ENCODE assay signal across 8 cellular contexts in the genomic region with DNA sequence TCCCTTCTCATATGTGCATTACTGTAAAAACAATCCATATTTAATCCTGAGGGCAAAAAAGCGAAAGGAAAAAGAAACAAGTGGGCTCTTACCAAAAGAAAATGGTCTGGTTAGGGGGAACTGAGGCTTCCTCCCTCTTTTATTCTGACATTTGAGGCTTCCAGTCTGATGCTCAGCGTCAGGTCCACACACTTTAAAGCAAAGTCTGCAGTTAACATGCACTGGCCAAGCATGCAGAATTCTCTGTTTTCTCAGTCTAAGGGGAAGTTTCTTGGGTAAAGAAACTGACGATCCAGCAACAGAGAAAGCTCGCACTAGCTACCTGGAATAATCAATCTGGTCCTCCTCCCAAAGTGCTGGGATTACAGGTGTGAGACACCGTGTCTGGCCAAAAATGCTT. TPM values are rescaled to one million over a fixed set of nuclear protein-coding genes. Genes with fewer than 3 reads are reported as not detected.
A peak's percentile ranks its signal among the peaks of the same experiment; 100 is the strongest.
DNase-seq lines count a peak whose midpoint lies in the region; TF ChIP-seq lines count a peak whose summit lies in the region.

No MANE protein-coding gene starts in this region.

- H3K23ac ChIP-seq in H9 (ENCODE audit: insufficient read length, low read depth, low read length): no peak overlapping the region
- H3K23ac ChIP-seq in neuronal stem cell (ENCODE audit: low read depth, low read length, poor library complexity): no peak overlapping the region

- no peaks in the 10 kb centered on the region for H3K9me3 ChIP-seq in Caco-2
- H3K9me3 ChIP-seq in H9 (ENCODE audit: control insufficient read depth, low read depth, low read length): no peaks in the 10 kb centered on the region
- H3K9me3 ChIP-seq in neuronal stem cell (replicated peaks in 1 of 2; ENCODE audit: control insufficient read depth in 2 of 2, insufficient read depth in 1 of 2, low read depth in 1 of 2, low read length in 2 of 2): no peaks in the 10 kb centered on the region

- no peak overlapping the region for H2BK20ac ChIP-seq in H9 (ENCODE audit: low read depth, low read length, poor library complexity, severe bottlenecking)

- H3K4me1 Mint-ChIP-seq in Caco-2 (ENCODE audit: low read depth, unreplicated experiment) (no peaks in the 10 kb centered on the region), H9 (peaks cover 2 to 8% of the 10 kb centered on the region in 2 experiments; a peak in 1 of 4 replicates), mesothelial cell of epicardium (no peaks in the 10 kb centered on the region)

- no peak overlapping the region for H2BK12ac ChIP-seq in H9 (ENCODE audit: insufficient read length, low read depth, low read length)
- H2BK12ac ChIP-seq in neuronal stem cell (ENCODE audit: low read length): no peak overlapping the region

- no peaks in the 10 kb centered on the region for H3K9me3 Mint-ChIP-seq in Caco-2 (ENCODE audit: unreplicated experiment)
- no peaks in the 10 kb centered on the region for H3K9me3 Mint-ChIP-seq in H9
- H3K9me3 Mint-ChIP-seq in mesothelial cell of epicardium: no peaks in the 10 kb centered on the region

- H4K20me1 ChIP-seq in H9 (ENCODE audit: control insufficient read depth, insufficient read depth, insufficient read length): no peaks in the 10 kb centered on the region

- no peaks in the 10 kb centered on the region for H3K36me3 ChIP-seq in Caco-2 (ENCODE audit: control insufficient read depth, insufficient read depth, low read length)
- H3K36me3 ChIP-seq in neuronal stem cell (replicated peaks in 1 of 2; ENCODE audit: control insufficient read depth in 2 of 2, insufficient read depth in 2 of 2, low read length in 2 of 2): no peaks in the 10 kb centered on the region

- H3K4me3 Mint-ChIP-seq in Caco-2 (ENCODE audit: unreplicated experiment) (peak overlapping the region; percentile 63), H9 (no peak overlapping the region), mesothelial cell of epicardium (no peak overlapping the region)

- H4K5ac ChIP-seq in H9 (ENCODE audit: insufficient read length, low read depth, low read length): no peak overlapping the region

- no peak overlapping the region for H3T11ph ChIP-seq in H9 (ENCODE audit: low read length)

- H2BK5ac ChIP-seq in H9 (ENCODE audit: insufficient read length, low read length): no peak overlapping the region
- no peak overlapping the region for H2BK5ac ChIP-seq in neuronal stem cell (ENCODE audit: low read length)

- intact Hi-C loops in Caco-2 (cut with micrococcal nuclease; ENCODE audit: unreplicated experiment): loop anchor here (1.0 to 5.0 kb wide), 4 partner anchors 37 to 499 kb away; a partner anchor contains a TSS

- BruUV-seq in Caco-2 (replicated peaks; lab: Mats Ljungman, UMichigan): no TSS peak

- H3K27ac Mint-ChIP-seq in Caco-2 (ENCODE audit: unreplicated experiment) (no peak overlapping the region), H9 (peak overlapping the region in 1 of 3 experiments; percentile 65; a peak in 2 of 7 replicates), mesothelial cell of epicardium (no peak overlapping the region)

- H3K36me3 Mint-ChIP-seq in Caco-2 (ENCODE audit: insufficient read depth, unreplicated experiment): no peaks in the 10 kb centered on the region
- H3K36me3 Mint-ChIP-seq in H9 (ENCODE audit: insufficient read depth in 1 of 3, low read depth in 3 of 3): no peaks in the 10 kb centered on the region
- H3K36me3 Mint-ChIP-seq in mesothelial cell of epicardium: no peaks in the 10 kb centered on the region

- peak overlapping the region; percentile 78 for H2AFZ ChIP-seq in H9 (ENCODE audit: low read length)
- H2AFZ ChIP-seq in neuronal stem cell (ENCODE audit: low read length): peak overlapping the region; percentile 19

- H3K4ac ChIP-seq in H9 (ENCODE audit: low read depth, low read length) (no peak overlapping the region), neuronal stem cell (ENCODE audit: low read length) (no peak overlapping the region)

- H4K91ac ChIP-seq in H9 (ENCODE audit: insufficient read length, low read depth, low read length) (no peak overlapping the region), neuronal stem cell (ENCODE audit: low read depth, low read length, poor library complexity) (no peak overlapping the region)

- DNase-seq in Caco-2 (no peak), H9 (no peak), neuronal stem cell (ENCODE audit: low spot score) (no peak), SW 1271 (lab: John Stamatoyannopoulos, UW) (no peak), GF-D8 (lab: John Stamatoyannopoulos, UW) (no peak), SKM-1 treated with dmso at 0.1 percent for 144 hours (lab: John Stamatoyannopoulos, UW; ENCODE audit: unreplicated experiment) (no peak), mesothelial cell of epicardium (ENCODE audit: low spot score in 2 of 2, unreplicated experiment in 2 of 2) (no peak)

- H3K79me2 ChIP-seq in H9 (ENCODE audit: insufficient read depth, low read length): no peaks in the 10 kb centered on the region

- H3K23me2 ChIP-seq in H9 (ENCODE audit: insufficient read length, low read depth, low read length, poor library complexity, severe bottlenecking): no peaks in the 10 kb centered on the region

- no peaks in the 10 kb centered on the region for H3K79me1 ChIP-seq in H9 (ENCODE audit: insufficient read depth, low read depth, low read length, poor library complexity, severe bottlenecking)
- no peaks in the 10 kb centered on the region for H3K79me1 ChIP-seq in neuronal stem cell (ENCODE audit: low read depth, low read length)

- H3K18ac ChIP-seq in H9 (ENCODE audit: insufficient read length, low read depth, low read length) (no peak overlapping the region), neuronal stem cell (ENCODE audit: low read length) (no peak overlapping the region)

- peak overlapping the region; percentile 14 for H3K9ac ChIP-seq in H9 (ENCODE audit: extremely low read depth, insufficient read length, low read length)
- H3K9ac ChIP-seq in neuronal stem cell (ENCODE audit: low read depth, low read length, poor library complexity): no peak overlapping the region

- WGBS in H9 (ENCODE audit: extremely low coverage, insufficient read length, low lambda C conversion rate): no CpG with 5 or more reads among the region's 5 CpGs
- WGBS in neuronal stem cell (ENCODE audit: extremely low coverage in 2 of 2, insufficient read length in 2 of 2, insufficient replicate concordance in 1 of 2), 2 donors: no CpG with 5 or more reads among the region's 5 CpGs

- no peak overlapping the region for H3K14ac ChIP-seq in H9 (ENCODE audit: insufficient read depth, low read length)
- H3K14ac ChIP-seq in neuronal stem cell (ENCODE audit: low read length): no peak overlapping the region

- H2BK15ac ChIP-seq in H9 (ENCODE audit: low read depth, low read length): no peak overlapping the region
- H2BK15ac ChIP-seq in neuronal stem cell (ENCODE audit: low read length): no peak overlapping the region

- POLR2A ChIA-PET in Caco-2 (lab: Charles Lee): interaction anchor here (0.7 kb wide), 1 partner anchor 356 kb away, joined by 7 read pairs; no protein-coding TSS in a partner anchor

- no peak overlapping the region for H2BK120ac ChIP-seq in H9 (ENCODE audit: low read depth, low read length, poor library complexity, severe bottlenecking)
- H2BK120ac ChIP-seq in neuronal stem cell (ENCODE audit: low read depth, low read length): no peak overlapping the region

- CTCF ChIA-PET in Caco-2 (lab: Charles Lee): interaction anchor here (0.7 kb wide), 1 partner anchor 435 kb away, joined by 3 read pairs; no protein-coding TSS in a partner anchor

- H3K4me1 ChIP-seq in Caco-2 (no peaks in the 10 kb centered on the region), H9 (ENCODE audit: insufficient read depth, low read length) (no peaks in the 10 kb centered on the region), neuronal stem cell (ENCODE audit: control insufficient read depth in 2 of 2, insufficient read depth in 1 of 2, low read depth in 1 of 2, low read length in 2 of 2) (no peaks in the 10 kb centered on the region)

- TF ChIP-seq CTCF in Caco-2 (IDR thresholded peaks at IDR 0.05; ENCODE audit: insufficient read depth in 1 of 2, low read depth in 1 of 2, low read length in 1 of 2, severe bottlenecking in 1 of 2, unreplicated experiment in 1 of 2) (no peak), H9 (conservative IDR thresholded peaks at IDR 0.05) (no peak), mesothelial cell of epicardium (IDR thresholded peaks at IDR 0.05; ENCODE audit: unreplicated experiment) (no peak)

- H3K27ac ChIP-seq in H9 (ENCODE audit: insufficient read length, low read depth, low read length): no peak overlapping the region
- peak overlapping the region; percentile 59 for H3K27ac ChIP-seq in angular gyrus (ENCODE audit: low read depth, low read length)
- no peak overlapping the region for H3K27ac ChIP-seq in neuronal stem cell (replicated peaks; ENCODE audit: low read length)

- no peaks in the 10 kb centered on the region for H3K27me3 ChIP-seq in Caco-2 (replicated peaks; ENCODE audit: control insufficient read depth, insufficient read depth, low read length)
- no peaks in the 10 kb centered on the region for H3K27me3 ChIP-seq in H9 (ENCODE audit: insufficient read depth, low read length)
- no peaks in the 10 kb centered on the region for H3K27me3 ChIP-seq in neuronal stem cell (ENCODE audit: control insufficient read depth in 3 of 3, insufficient read depth in 3 of 3, low read depth in 1 of 3, low read length in 3 of 3)

- H4K8ac ChIP-seq in H9 (replicated peaks; ENCODE audit: insufficient read length, low read depth, low read length) (no peak overlapping the region), neuronal stem cell (ENCODE audit: low read depth, low read length) (no peak overlapping the region)

- no peaks in the 10 kb centered on the region for H3K27me3 Mint-ChIP-seq in Caco-2 (ENCODE audit: insufficient read depth, unreplicated experiment)
- no peaks in the 10 kb centered on the region for H3K27me3 Mint-ChIP-seq in H9 (ENCODE audit: low read depth)
- H3K27me3 Mint-ChIP-seq in mesothelial cell of epicardium (ENCODE audit: low read depth): no peaks in the 10 kb centered on the region

- H3K4me2 ChIP-seq in H9 (ENCODE audit: insufficient read depth, insufficient read length, low read length): no peak overlapping the region
- no peak overlapping the region for H3K4me2 ChIP-seq in neuronal stem cell (ENCODE audit: insufficient read depth, low read length, poor library complexity, severe bottlenecking)

- H2AK5ac ChIP-seq in H9 (ENCODE audit: insufficient read length, low read length): no peak overlapping the region
- H2AK5ac ChIP-seq in neuronal stem cell (ENCODE audit: low read depth, low read length): no peak overlapping the region

- H3K56ac ChIP-seq in H9 (ENCODE audit: insufficient read length, low read depth, low read length): no peak overlapping the region

- H3K4me3 ChIP-seq in Caco-2 (ENCODE audit: low read depth, low read length) (peak overlapping the region; percentile 30), neuronal stem cell (ENCODE audit: low read length in 2 of 2) (no peak overlapping the region)

RNA-seq across cellular contexts. Expression of a gene that starts 36.3 kb away (rescaled TPM):
- total RNA-seq in Caco-2 (2022) (3.8 and 4.5 TPM in 2 replicates), H9 (2021) (44.9 and 47.6 TPM in 2 replicates), mesothelial cell of epicardium (20.1 to 23.0 TPM (median 21.1 TPM) in 3 replicates)
- 44.2 TPM for polyA plus RNA-seq in neuronal stem cell (2013, experiment 1 of 2)
- 43.4 TPM for polyA plus RNA-seq in neuronal stem cell (2013, experiment 2 of 2)
